8 cellular contexts compared by ENCODE assay signal in the genomic region with DNA sequence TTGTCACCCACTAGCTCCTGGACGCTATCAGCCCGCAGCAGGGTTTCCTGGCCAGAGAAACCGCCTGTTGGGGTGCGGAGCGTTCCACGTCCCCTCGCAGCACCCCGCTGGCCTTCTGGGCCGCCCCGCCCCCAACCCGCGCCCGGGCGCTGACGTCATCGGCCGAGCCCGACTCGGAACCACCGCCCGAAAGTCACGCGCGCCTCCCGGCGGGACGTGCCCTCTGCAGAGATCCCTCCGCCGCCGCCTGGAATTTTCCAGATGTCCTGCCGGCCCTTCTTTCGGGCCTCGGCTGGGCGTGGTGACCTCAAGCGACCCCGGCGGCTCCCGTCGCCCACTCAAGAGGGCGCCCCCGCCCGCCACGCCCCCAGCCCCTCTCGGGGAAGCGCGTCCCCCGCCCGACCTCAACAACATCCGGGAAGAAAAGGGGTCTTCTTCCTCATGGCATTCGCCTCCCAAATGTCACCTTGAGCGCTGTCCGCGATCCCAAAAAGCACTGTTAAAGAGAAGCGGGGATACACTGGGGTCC.
DNase-seq lines count a peak whose midpoint lies in the region; ATAC-seq and TF ChIP-seq lines count a peak whose summit lies in the region.

No MANE protein-coding gene starts in this region.

- no peak for TF ChIP-seq CTCF in choroid plexus epithelial cell (conservative IDR thresholded peaks at IDR 0.05; ENCODE audit: low read depth, low read length)

- H3K27ac ChIP-seq in layer of hippocampus (ENCODE audit: low read depth, low read length): peak overlapping the region; percentile 100

- DNase-seq in DMS153 (lab: John Stamatoyannopoulos, UW) (peak; percentile 91), NCI-H2196 treated with DMSO at 0.1 percent for 48 hours (lab: John Stamatoyannopoulos, UW; ENCODE audit: unreplicated experiment) (peak; percentile 85), choroid plexus epithelial cell (ENCODE audit: low read depth) (peak; percentile 99)
- DNase-seq in activated CD4-positive, alpha-beta T cell treated with anti-CD3 and anti-CD28 coated beads for 48 hours: peak; percentile 98
- DNase-seq in stimulated activated CD4-positive, alpha-beta T cell treated with anti-CD3 and anti-CD28 coated beads, Interleukin-15, amount 100 ng/mL, for 48 hours (ENCODE audit: low read depth in 2 of 2): peak; percentile 97

- peak overlapping the region; percentile 77 for H3K4me3 ChIP-seq in choroid plexus epithelial cell (ENCODE audit: low read depth, low read length)

- ATAC-seq in HG02610 (IDR thresholded peaks at IDR 0.05; ENCODE audit: unreplicated experiment) (peak; percentile 11), GM18511 (IDR thresholded peaks at IDR 0.05; ENCODE audit: unreplicated experiment) (no peak)

- H3K27me3 ChIP-seq in layer of hippocampus (ENCODE audit: control insufficient read depth, insufficient read depth, low read length): no peaks in the 10 kb centered on the region
